ENCODE assay signal across 26 cellular contexts in the genomic region with DNA sequence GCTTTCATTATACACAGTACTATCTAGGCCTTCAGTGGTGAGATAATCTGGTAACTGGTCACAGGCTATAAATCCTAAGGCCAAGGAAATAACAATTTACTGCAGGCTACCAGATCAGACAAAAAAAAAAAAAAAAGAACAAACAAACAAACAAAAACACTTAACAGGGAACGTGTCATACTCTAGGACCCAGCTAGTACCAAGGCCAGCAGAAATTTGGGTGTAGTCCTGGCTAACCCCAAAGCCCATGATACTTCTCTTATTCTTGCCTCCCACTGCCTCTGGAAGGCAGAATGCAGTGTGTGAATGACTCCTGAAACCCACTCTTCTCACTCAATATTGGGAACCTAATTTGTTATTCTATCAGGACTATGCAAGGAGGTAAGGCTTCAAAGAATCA. TPM values are rescaled to one million over a fixed set of nuclear protein-coding genes. Genes with fewer than 3 reads are reported as not detected.
DNase-seq lines count a peak whose midpoint lies in the region; ATAC-seq, FAIRE-seq and TF ChIP-seq lines count a peak whose summit lies in the region.
"Had no signal": no experiment of that assay in that cellular context is flagged by ENCODE, and none has a peak within 500 bp of the region (broad histone marks: within the 10 kb centered on the region; RNA-seq: fewer than 3 reads in every experiment).

No MANE protein-coding gene starts in this region.

- TF ChIP-seq POLR2A in GM12878 (IDR thresholded peaks at IDR 0.05; ENCODE audit: low read depth, low read length), result no peak

- no peaks in the 10 kb centered on the region for H3K36me3 Mint-ChIP-seq in nephron progenitor cell (ENCODE audit: low read depth)
- no peaks in the 10 kb centered on the region for H3K36me3 Mint-ChIP-seq in naive thymus-derived CD4-positive, alpha-beta T cell
- H3K36me3 Mint-ChIP-seq: CD8-positive, alpha-beta T cell had no signal

- no peak for TF ChIP-seq RAD21 in GM12878 (IDR thresholded peaks at IDR 0.05; ENCODE audit: insufficient read depth, low read depth, low read length)

- peak overlapping the region; percentile 68 for H3K27ac Mint-ChIP-seq in nephron progenitor cell
- H3K27ac Mint-ChIP-seq in naive thymus-derived CD4-positive, alpha-beta T cell, result no peak overlapping the region
- H3K27ac Mint-ChIP-seq: CD8-positive, alpha-beta T cell; HFFc6 had no signal

- ATAC-seq in Right ventricle myocardium inferior (peak; percentile 52), Right ventricle myocardium superior (ENCODE audit: poor library complexity) (no peak), GM12878 (peak; percentile 38; the same call in 1 of the 3 replicates), upper lobe of right lung (peak; percentile 61)
- ATAC-seq in naive thymus-derived CD4-positive, alpha-beta T cell, result no peak
- ATAC-seq: CD8-positive, alpha-beta T cell had no signal

- DNase-seq in Right ventricle myocardium inferior (ENCODE audit: missing footprints) (no peak), Right ventricle myocardium superior (no peak), GM12878 (ENCODE audit: low read depth, low spot score) (no peak), nephron progenitor cell (no peak), upper lobe of right lung (no peak), NCI-H510A (lab: John Stamatoyannopoulos, UW) (no peak), NCI-H1436 treated with DMSO at 0.1 percent for 48 hours (lab: John Stamatoyannopoulos, UW) (no peak)
- DNase-seq in naive thymus-derived CD4-positive, alpha-beta T cell, result no peak
- DNase-seq: ACHN; Calu3; CD8-positive, alpha-beta T cell; DMS153; H7; HFFc6; Kasumi-1; NCI-H1048; NCI-H1436; NCI-H2029 treated with DMSO at 0.1 percent for 48 hours; NCI-H345; NCI-H526; SHP77 treated with DMSO at 0.1 percent for 48 hours; SK-N-SH had no signal

- no peak overlapping the region for H3K4me3 Mint-ChIP-seq in nephron progenitor cell
- no peak overlapping the region for H3K4me3 Mint-ChIP-seq in naive thymus-derived CD4-positive, alpha-beta T cell
- H3K4me3 Mint-ChIP-seq: CD8-positive, alpha-beta T cell; HFFc6 had no signal

- H3K27me3 ChIP-seq in GM12878 (replicated peaks in 1 of 2; ENCODE audit: control insufficient read depth in 2 of 2, insufficient read depth in 2 of 2, low read length in 1 of 2) (no peaks in the 10 kb centered on the region), upper lobe of right lung (no peaks in the 10 kb centered on the region)
- H3K27me3 ChIP-seq in naive thymus-derived CD4-positive, alpha-beta T cell (ENCODE audit: control insufficient read depth in 2 of 2, insufficient read depth in 2 of 2, low read length in 2 of 2), result no peaks in the 10 kb centered on the region
- H3K27me3 ChIP-seq: BLaER1 had no signal

- WGBS in GM12878 (ENCODE audit: insufficient coverage, insufficient replicate concordance, low lambda C conversion rate, missing lambda C conversion rate), result 22% methylated on average over 1 of the region's 1 CpG

- TF ChIP-seq EP300 in GM12878 (IDR thresholded peaks at IDR 0.05; ENCODE audit: borderline replicate concordance in 1 of 2, control insufficient read depth in 1 of 2, low read depth in 2 of 2, low read length in 2 of 2), result no peak

- SMC1A ChIA-PET in GM12878 (lab: Charles Lee; ENCODE audit: uncharacterized antibody, unreplicated experiment), result no interaction called here

- intact Hi-C loops in Right ventricle myocardium inferior (cut with DNase I) (no loop called here), Right ventricle myocardium superior (cut with DNase I) (no loop called here), GM12878 (cut with micrococcal nuclease; ENCODE audit: unreplicated experiment) (no loop called here), upper lobe of right lung (cut with DNase I) (no loop called here)
- intact Hi-C loops in naive thymus-derived CD4-positive, alpha-beta T cell (cut with micrococcal nuclease), result no loop called here

- H3K4me1 Mint-ChIP-seq in nephron progenitor cell, result peaks cover 38% of the 10 kb centered on the region
- no peaks in the 10 kb centered on the region for H3K4me1 Mint-ChIP-seq in naive thymus-derived CD4-positive, alpha-beta T cell

- RAD21 ChIA-PET in GM12878 (lab: Charles Lee; ENCODE audit: unreplicated experiment), result no interaction called here

- no peaks in the 10 kb centered on the region for H4K20me1 ChIP-seq in GM12878 (ENCODE audit: control insufficient read depth, insufficient read depth)
- H4K20me1 ChIP-seq: BLaER1 had no signal

- no peak overlapping the region for H3K27ac ChIP-seq in GM12878 (ENCODE audit: control insufficient read depth, insufficient read depth)
- no peak overlapping the region for H3K27ac ChIP-seq in upper lobe of right lung
- no peak overlapping the region for H3K27ac ChIP-seq in naive thymus-derived CD4-positive, alpha-beta T cell (ENCODE audit: low read depth, low read length)
- H3K27ac ChIP-seq: 22Rv1, BLaER1 had no signal

- POLR2A ChIA-PET in GM12878 (lab: Charles Lee), result interaction anchor here (1.1 kb wide), 1 partner anchor 18 kb away, joined by 3 read pairs; no protein-coding TSS in a partner anchor
- POLR2A ChIA-PET in naive thymus-derived CD4-positive, alpha-beta T cell (lab: Charles Lee), result no interaction called here

- TF ChIP-seq CTCF in GM12878 (IDR thresholded peaks at IDR 0.05 in 2 of 3, conservative IDR thresholded peaks at IDR 0.05 in 1 of 3; ENCODE audit: control insufficient read depth in 2 of 3, extremely low read depth in 1 of 3, insufficient read depth in 1 of 3, low read depth in 3 of 3, low read length in 3 of 3) (no peak), nephron progenitor cell (IDR thresholded peaks at IDR 0.05) (no peak), upper lobe of right lung (IDR thresholded peaks at IDR 0.05) (no peak)

- no peak overlapping the region for H2AFZ ChIP-seq in GM12878 (ENCODE audit: control insufficient read depth, low read depth, low read length)

- no peaks in the 10 kb centered on the region for H3K9me3 Mint-ChIP-seq in nephron progenitor cell
- H3K9me3 Mint-ChIP-seq in naive thymus-derived CD4-positive, alpha-beta T cell, result peaks cover 0 to 1% (median 0%) of the 10 kb centered on the region in 11 donors
- H3K9me3 Mint-ChIP-seq: CD8-positive, alpha-beta T cell; HFFc6 had no signal

- H3K4me1 ChIP-seq in GM12878 (ENCODE audit: control insufficient read depth, insufficient read depth, low read length), result no peaks in the 10 kb centered on the region
- H3K4me1 ChIP-seq in upper lobe of right lung, result no peaks in the 10 kb centered on the region
- no peaks in the 10 kb centered on the region for H3K4me1 ChIP-seq in naive thymus-derived CD4-positive, alpha-beta T cell (ENCODE audit: control insufficient read depth in 2 of 2, insufficient read depth in 2 of 2, low read length in 2 of 2)

- H3K9ac ChIP-seq in GM12878 (ENCODE audit: control insufficient read depth, insufficient read depth, low read length), result no peak overlapping the region
- H3K9ac ChIP-seq: BLaER1, SK-N-SH had no signal

- H3K4me2 ChIP-seq in GM12878 (ENCODE audit: control insufficient read depth, insufficient read depth), result no peak overlapping the region
- H3K4me2 ChIP-seq: SK-N-SH had no signal

- peaks cover 6% of the 10 kb centered on the region for H3K27me3 Mint-ChIP-seq in nephron progenitor cell (ENCODE audit: low read depth, poor library complexity)
- H3K27me3 Mint-ChIP-seq in naive thymus-derived CD4-positive, alpha-beta T cell, result peaks cover 0 to 32% (median 7%) of the 10 kb centered on the region in 5 donors

- CTCF ChIA-PET in GM12878 (lab: Yijun Ruan, JAX), result no interaction called here
- CTCF ChIA-PET in naive thymus-derived CD4-positive, alpha-beta T cell (lab: Charles Lee), result no interaction called here

- H3K4me3 ChIP-seq in GM12878 (no peak overlapping the region), upper lobe of right lung (no peak overlapping the region)
- H3K4me3 ChIP-seq in naive thymus-derived CD4-positive, alpha-beta T cell (ENCODE audit: low read length), result no peak overlapping the region
- H3K4me3 ChIP-seq: BLaER1 had no signal

- H3K79me2 ChIP-seq in GM12878 (ENCODE audit: control insufficient read depth, insufficient read depth, low read length), result no peaks in the 10 kb centered on the region

- no peak for FAIRE-seq in GM12878 (lab: Jason Lieb, UNC)
- FAIRE-seq: GM19239 had no signal

- no TSS peak for BruUV-seq in GM12878 (replicated peaks; lab: Mats Ljungman, UMichigan)

- H3K36me3 ChIP-seq in GM12878 (ENCODE audit: control insufficient read depth in 2 of 2, insufficient read depth in 2 of 2, low read length in 1 of 2), result no peaks in the 10 kb centered on the region
- H3K36me3 ChIP-seq in upper lobe of right lung, result no peaks in the 10 kb centered on the region
- H3K36me3 ChIP-seq in naive thymus-derived CD4-positive, alpha-beta T cell (ENCODE audit: control insufficient read depth in 2 of 3, insufficient read depth in 3 of 3, low read length in 3 of 3), result no peaks in the 10 kb centered on the region
- H3K36me3 ChIP-seq: BLaER1 had no signal

- H3K9me3 ChIP-seq in GM12878 (replicated peaks; ENCODE audit: control insufficient read depth, insufficient read depth, low read length) (no peaks in the 10 kb centered on the region), upper lobe of right lung (no peaks in the 10 kb centered on the region)
- no peaks in the 10 kb centered on the region for H3K9me3 ChIP-seq in naive thymus-derived CD4-positive, alpha-beta T cell (ENCODE audit: control insufficient read depth in 2 of 3, low read length in 3 of 3)
- H3K9me3 ChIP-seq: BLaER1, SK-N-SH had no signal

- in situ Hi-C loops in GM12878 (cut with MboI), result no loop called here

RNA-seq across cellular contexts. Expression of a gene that starts 53.7 kb away (rescaled TPM):
- total RNA-seq in Right ventricle myocardium inferior (27.1 TPM), Right ventricle myocardium superior (34.1 TPM), GM12878 (2014; rRNA removed) (35.4 and 43.9 TPM in 2 replicates), GM12878 (2014; rRNA removed; fragmentation: Illumina TruSeq; extraction: Trizol) (38.6 and 39.2 TPM in 2 replicates), GM12878 (2021) (36.2 TPM in 2 replicates), upper lobe of right lung (29.4 TPM)
- total RNA-seq in GM12878 (2013; cell fraction: nucleolus; rRNA removed), result 172 and 176 TPM in 2 replicates
- 3.2 TPM for polyA plus RNA-seq in GM12878 (2011; ENCODE audit: low read depth)
- polyA plus RNA-seq in GM12878 (2011; rRNA removed) (20.2 and 31.3 TPM in 2 replicates), GM12878 (2014; fragmentation: Illumina TruSeq; extraction: Trizol) (38.8 and 58.0 TPM in 2 replicates), GM12878 (2014; fragmentation: Nextera tagmentation; extraction: Ambion mirVana) (10 to 100 TPM; 19.5 to 31.4 TPM), GM12878 (2014; rRNA removed) (32.4 and 41.2 TPM in 2 replicates), GM12878 (2016; fragmentation: Nextera tagmentation; extraction: Ambion mirVana) (10 to 100 TPM; 38.8 to 40.4 TPM)
- polyA plus RNA-seq in GM12878 (2011; cell fraction: cytosol; rRNA removed), result 6.9 and 9.8 TPM in 2 replicates
- 21.4 and 27.9 TPM in 2 replicates for polyA plus RNA-seq in GM12878 (2011; cell fraction: nucleus; rRNA removed)
- 6.3 and 11.1 TPM in 2 replicates for polyA plus RNA-seq in GM12878 (2012)
- 10.3 and 13.2 TPM in 2 replicates for polyA minus RNA-seq in GM12878 (2011; rRNA and poly(A)+ RNA removed)
- 7.8 and 8.3 TPM in 2 replicates for polyA minus RNA-seq in GM12878 (2011; cell fraction: cytosol; rRNA and poly(A)+ RNA removed)
- polyA minus RNA-seq in GM12878 (2011; cell fraction: nucleus; rRNA and poly(A)+ RNA removed), result 25.9 and 40.0 TPM in 2 replicates
- total RNA-seq in naive thymus-derived CD4-positive, alpha-beta T cell, result 10 to 100 TPM in 1 of 5 experiments, 1 to 10 TPM in 1, under 1 TPM in 2, not detected in 1; 0.62 to 13.5 (median 1.2) TPM
- polyA plus RNA-seq in naive thymus-derived CD4-positive, alpha-beta T cell, result under 1 TPM in 1 of 2 donors, not detected in 1; 0.47 TPM
- total RNA-seq: CD8-positive, alpha-beta T cell; G401; HFFc6 had no signal

Comparison
In these comparisons a context has a peak if more than half of its experiments do, and no peak if none do; other contexts are left out.
1. ATAC-seq: peak in Right ventricle myocardium inferior (single experiment), GM12878 (single experiment) and upper lobe of right lung (single experiment); none in Right ventricle myocardium superior (single experiment) and naive thymus-derived CD4-positive, alpha-beta T cell (single experiment).